ENCODE assay signal across 16 cellular contexts in the genomic region with DNA sequence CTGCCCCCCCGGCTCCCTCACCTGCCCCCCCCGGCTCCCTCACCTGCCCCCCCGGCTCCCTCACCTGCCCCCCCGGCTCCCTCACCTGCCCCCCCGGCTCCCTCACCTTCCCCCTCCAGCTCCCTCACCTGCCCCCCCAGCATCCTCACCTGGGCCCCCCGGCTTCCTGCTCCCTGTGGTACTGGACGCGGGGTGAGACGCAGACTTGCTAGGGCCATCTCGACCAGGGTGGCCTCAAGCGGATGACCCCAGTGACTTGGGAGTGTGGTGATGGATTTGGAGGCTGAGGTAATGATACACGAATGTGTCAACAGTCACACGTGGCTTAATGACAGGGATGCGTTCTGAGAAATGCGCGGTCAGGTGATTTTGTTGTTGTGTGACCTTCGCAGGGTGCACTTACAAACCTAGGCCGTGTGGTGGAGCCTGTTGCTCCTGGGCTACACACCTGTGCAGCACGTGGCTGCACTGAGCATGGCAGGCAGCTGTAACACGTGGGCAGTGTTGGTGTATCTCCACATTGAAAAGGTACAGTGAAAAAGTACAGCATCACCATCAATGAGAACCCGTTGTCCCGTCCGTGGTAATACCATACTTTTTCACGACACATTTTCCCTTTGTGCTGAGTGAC.
A peak's percentile ranks its signal among the peaks of the same experiment; 100 is the strongest.
DNase-seq lines count a peak whose midpoint lies in the region; TF ChIP-seq lines count a peak whose summit lies in the region.
"Had no signal": no experiment of that assay in that cellular context is flagged by ENCODE, and none has a peak within 500 bp of the region (broad histone marks: within the 10 kb centered on the region; RNA-seq: fewer than 3 reads in every experiment).

No MANE protein-coding gene starts in this region.

- H3K4me3 ChIP-seq in epithelial cell of proximal tubule (ENCODE audit: low read depth, low read length): no peak overlapping the region
- no peak overlapping the region for H3K4me3 ChIP-seq in MM.1S (ENCODE audit: low read length)
- H3K4me3 ChIP-seq: mucosa of descending colon had no signal

- H3K27ac ChIP-seq in 22Rv1 (no peak overlapping the region), MM.1S (ENCODE audit: low read length) (no peak overlapping the region)
- H3K27ac ChIP-seq: HL-60 had no signal

- DNase-seq in GM13977 (ENCODE audit: low spot score): no peak
- DNase-seq in NCI-H510A treated with DMSO at 0.1 percent for 48 hours (lab: John Stamatoyannopoulos, UW): peak; percentile 41
- no peak for DNase-seq in epithelial cell of proximal tubule (ENCODE audit: low read depth)
- no peak for DNase-seq in T-helper 9 cell
- no peak for DNase-seq in MM.1S
- no peak for DNase-seq in hypothalamus (lab: John Stamatoyannopoulos, UW)
- DNase-seq in cortex of kidney (lab: John Stamatoyannopoulos, UW): no peak
- DNase-seq: activated CD8-positive, alpha-beta memory T cell treated with anti-CD3 and anti-CD28 coated beads, Interleukin-2, amount 10 ng/mL, durations not matched to agents 7 days and 5 days; activated naive CD4-positive, alpha-beta T cell treated with anti-CD3 and anti-CD28 coated beads, Interleukin-2, amount 10 ng/mL, durations not matched to agents 7 days and 5 days; DMS79 treated with DMSO at 0.1 percent for 48 hours; effector memory CD8-positive, alpha-beta T cell; NK-92 treated with Interleukin-12 subunit alpha and Interleukin-12 subunit beta, amount 100 ng/mL, for 24 hours; stimulated activated CD4-positive, alpha-beta T cell treated with anti-CD3 and anti-CD28 coated beads, Interleukin-1b, Interleukin-23, amount 100 ng/mL, for 48 hours had no signal

- H4K20me1 ChIP-seq in MM.1S (ENCODE audit: insufficient read depth, low read length): no peaks in the 10 kb centered on the region

- TF ChIP-seq CTCF in 22Rv1 (IDR thresholded peaks at IDR 0.05) (peak; percentile 16; the same call in 1 of the 2 replicates), GM13977 (IDR thresholded peaks at IDR 0.05; ENCODE audit: extremely low read depth, insufficient read depth, missing control alignments) (peak; percentile 7), epithelial cell of proximal tubule (conservative IDR thresholded peaks at IDR 0.05; ENCODE audit: low read depth, low read length) (peak; percentile 12), MM.1S (IDR thresholded peaks at IDR 0.05; ENCODE audit: low read length) (no peak)

- H3K36me3 ChIP-seq in MM.1S (replicated peaks; ENCODE audit: insufficient read depth, low read length): no peaks in the 10 kb centered on the region

- H2AFZ ChIP-seq in MM.1S (ENCODE audit: low read length): no peak overlapping the region

- no peak overlapping the region for H3K4me2 ChIP-seq in MM.1S (ENCODE audit: low read depth, low read length)

- H3K79me2 ChIP-seq in MM.1S (ENCODE audit: low read length): 0 out of 2 replicates have a peak, but pooled peaks cover 5% of the 10 kb centered on the region

- H3K9ac ChIP-seq in MM.1S (ENCODE audit: low read length): no peak overlapping the region

- H3K9me2 ChIP-seq in MM.1S (replicated peaks; ENCODE audit: insufficient read depth, low read length): no peaks in the 10 kb centered on the region

- H3K27me3 ChIP-seq in MM.1S (replicated peaks; ENCODE audit: insufficient read depth, low read length): no peaks in the 10 kb centered on the region

- in situ Hi-C loops in GM13977 (cut with MboI; ENCODE audit: low pct_unique_long_range_greater_than_20kb, low sequenced_read_pairs, unreplicated experiment): no loop called here

- no peaks in the 10 kb centered on the region for H3F3A ChIP-seq in MM.1S (ENCODE audit: insufficient read depth, low read length)

- no peaks in the 10 kb centered on the region for H3K9me3 ChIP-seq in MM.1S (replicated peaks; ENCODE audit: insufficient read depth, low read length)
- H3K9me3 ChIP-seq: mucosa of descending colon had no signal

- no peaks in the 10 kb centered on the region for H3K4me1 ChIP-seq in MM.1S (ENCODE audit: low read length)
